ENCODE assay signal across 24 cellular contexts in genomic region chr7:158406364-158406763, GRCh38.
DNase-seq lines count a peak whose midpoint lies in the region; ATAC-seq and TF ChIP-seq lines count a peak whose summit lies in the region.
"Had no signal": no experiment of that assay in that cellular context is flagged by ENCODE, and none has a peak within 500 bp of the region (broad histone marks: within the 10 kb centered on the region; RNA-seq: fewer than 3 reads in every experiment).

No MANE protein-coding gene starts in this region.

- CTCF ChIA-PET in Caco-2 (lab: Charles Lee) = no interaction called here

- POLR2A ChIA-PET in Caco-2 (lab: Charles Lee) = no interaction called here

- no TSS peak for BruUV-seq in Caco-2 (replicated peaks; lab: Mats Ljungman, UMichigan)

- ATAC-seq in left colon (peak; percentile 50), GM21367 (IDR thresholded peaks at IDR 0.05; ENCODE audit: unreplicated experiment) (no peak), GM18498 (IDR thresholded peaks at IDR 0.05; ENCODE audit: unreplicated experiment) (no peak)
- ATAC-seq: HCT116, HepG2 had no signal

- H3K27me3 ChIP-seq in Caco-2 (replicated peaks; ENCODE audit: control insufficient read depth, insufficient read depth, low read length) = no peaks in the 10 kb centered on the region
- peaks cover 0 to 15% (median 0%) of the 10 kb centered on the region in 7 donors for H3K27me3 ChIP-seq in spleen (replicated peaks in 1 of 7)
- H3K27me3 ChIP-seq: BE2C, SJSA1 had no signal

- H3K27ac ChIP-seq in spleen = no peak overlapping the region
- H3K27ac ChIP-seq: SJSA1 had no signal

- H3K36me3 Mint-ChIP-seq in Caco-2 (ENCODE audit: insufficient read depth, unreplicated experiment) (no peaks in the 10 kb centered on the region), chondrocyte (ENCODE audit: low read depth) (no peaks in the 10 kb centered on the region)
- H3K36me3 Mint-ChIP-seq: CD14-positive monocyte had no signal

- H3K4me3 Mint-ChIP-seq in Caco-2 (ENCODE audit: unreplicated experiment) = peak overlapping the region; percentile 5
- no peak overlapping the region for H3K4me3 Mint-ChIP-seq in chondrocyte (ENCODE audit: unreplicated experiment)
- H3K4me3 Mint-ChIP-seq: CD14-positive monocyte had no signal

- no peak for TF ChIP-seq CTCF in Caco-2 (IDR thresholded peaks at IDR 0.05; ENCODE audit: insufficient read depth in 1 of 2, low read depth in 1 of 2, low read length in 1 of 2, severe bottlenecking in 1 of 2, unreplicated experiment in 1 of 2)
- TF ChIP-seq CTCF in chondrocyte (IDR thresholded peaks at IDR 0.05) = no peak
- no peak for TF ChIP-seq CTCF in spleen (IDR thresholded peaks at IDR 0.05 in 8 of 11, conservative IDR thresholded peaks at IDR 0.05 in 3 of 11)

- H3K4me3 ChIP-seq in Caco-2 (ENCODE audit: low read depth, low read length) = no peak overlapping the region
- H3K4me3 ChIP-seq in spleen = no peak overlapping the region
- H3K4me3 ChIP-seq: SJSA1 had no signal

- H3K36me3 ChIP-seq in Caco-2 (ENCODE audit: control insufficient read depth, insufficient read depth, low read length) = no peaks in the 10 kb centered on the region
- H3K36me3 ChIP-seq in spleen = no peaks in the 10 kb centered on the region
- H3K36me3 ChIP-seq: BE2C, SJSA1 had no signal

- 79 to 93% (median 90%) methylated on average over 6 to 10 of the region's 10 CpGs for WGBS in spleen, 5 donors

- H3K4me1 Mint-ChIP-seq in Caco-2 (ENCODE audit: low read depth, unreplicated experiment) = peaks cover 12% of the 10 kb centered on the region
- H3K4me1 Mint-ChIP-seq in chondrocyte (ENCODE audit: low read depth) = no peaks in the 10 kb centered on the region
- H3K4me1 Mint-ChIP-seq: CD14-positive monocyte had no signal

- H3K9me3 ChIP-seq in Caco-2 = no peaks in the 10 kb centered on the region
- no peaks in the 10 kb centered on the region for H3K9me3 ChIP-seq in spleen
- H3K9me3 ChIP-seq: BE2C, SJSA1 had no signal

- H3K9me3 Mint-ChIP-seq in Caco-2 (ENCODE audit: unreplicated experiment) = no peaks in the 10 kb centered on the region
- no peaks in the 10 kb centered on the region for H3K9me3 Mint-ChIP-seq in chondrocyte (ENCODE audit: low read depth)
- H3K9me3 Mint-ChIP-seq: CD14-positive monocyte had no signal

- no peaks in the 10 kb centered on the region for H3K27me3 Mint-ChIP-seq in Caco-2 (ENCODE audit: insufficient read depth, unreplicated experiment)
- H3K27me3 Mint-ChIP-seq in chondrocyte (ENCODE audit: low read depth) = peaks cover 13% of the 10 kb centered on the region

- peak overlapping the region; percentile 68 for H3K27ac Mint-ChIP-seq in Caco-2 (ENCODE audit: unreplicated experiment)
- H3K27ac Mint-ChIP-seq in chondrocyte (ENCODE audit: unreplicated experiment) = no peak overlapping the region
- H3K27ac Mint-ChIP-seq: CD14-positive monocyte had no signal

- intact Hi-C loops in Caco-2 (cut with micrococcal nuclease; ENCODE audit: unreplicated experiment) = no loop called here
- intact Hi-C loops in left colon (cut with DNase I, micrococcal nuclease) = no loop called here
- intact Hi-C loops in spleen (cut with DNase I; ENCODE audit: low total_unique reads) = no loop called here

- TF ChIP-seq POLR2A in spleen (IDR thresholded peaks at IDR 0.05) = no peak

- DNase-seq in Caco-2 (no peak), chondrocyte (ENCODE audit: low spot score) (peak; percentile 35), left colon (no peak), spleen (peak; percentile 59), amniotic stem cell (lab: John Stamatoyannopoulos, UW) (no peak)
- DNase-seq in activated CD4-positive, alpha-beta T cell treated with anti-CD3 and anti-CD28 coated beads, Interleukin-2, amount 50 U/mL, for 4 hours = no peak
- DNase-seq: 8988T, ACHN, BE2C, GOT3, Karpas-422, NCI-H1092, NCI-H1417 treated with DMSO at 0.1 percent for 48 hours, NCI-H1694 treated with DMSO at 0.1 percent for 48 hours, NCI-H2081, NCI-H226, NCI-H510A, RPMI8226 had no signal

- H3K4me1 ChIP-seq in Caco-2 = no peaks in the 10 kb centered on the region
- no peaks in the 10 kb centered on the region for H3K4me1 ChIP-seq in spleen
- H3K4me1 ChIP-seq: BE2C, SJSA1 had no signal

Comparison
In these comparisons a context has a peak if more than half of its experiments do, and no peak if none do; other contexts are left out.
1. DNase-seq: peak in chondrocyte (single experiment) and spleen (single experiment); none in Caco-2 (0 of 2), left colon (0 of 2), activated CD4-positive, alpha-beta T cell treated with anti-CD3 and anti-CD28 coated beads, Interleukin-2, amount 50 U/mL, for 4 hours (0 of 2) and amniotic stem cell (single experiment).